8 cellular contexts compared by ENCODE assay signal in the genomic region with DNA sequence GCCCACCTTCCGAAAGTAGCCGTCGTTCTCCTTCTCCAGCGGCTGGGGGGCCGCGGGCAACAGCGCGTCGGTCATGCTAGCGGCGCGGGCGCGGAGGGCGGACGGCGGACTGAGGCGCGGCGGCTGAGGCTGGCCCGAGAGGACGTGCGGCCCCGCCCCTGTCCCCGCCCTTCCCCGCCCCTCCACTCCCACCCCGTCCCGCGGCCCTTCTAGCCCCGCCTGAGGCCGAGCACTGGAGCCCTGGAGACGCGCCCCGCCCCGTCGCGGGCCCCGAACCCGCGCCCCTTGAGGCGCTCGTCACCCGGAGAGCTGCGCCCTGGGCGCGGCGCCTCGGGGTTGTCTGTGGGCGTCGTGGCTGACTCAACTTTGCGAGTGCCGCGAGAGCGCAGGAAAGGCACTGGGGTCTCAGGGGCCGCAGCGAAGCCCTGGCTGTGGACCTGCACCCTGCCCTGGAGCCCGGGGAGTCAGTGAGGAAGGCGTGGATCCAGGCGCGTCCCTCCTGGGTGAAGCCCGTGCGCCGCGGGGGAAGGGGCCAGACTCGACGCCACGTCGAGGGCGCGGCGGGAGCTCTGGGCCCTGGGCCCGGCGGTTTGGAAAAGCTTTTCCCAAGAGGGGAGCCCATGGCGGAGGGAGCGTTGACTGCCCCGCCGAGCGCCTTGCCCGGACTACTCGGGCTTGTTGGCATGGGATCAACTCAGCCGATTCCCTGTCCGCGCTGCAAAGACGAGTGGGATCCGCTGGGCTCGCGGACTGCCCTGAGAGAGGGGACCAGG. TPM values are rescaled to one million over a fixed set of nuclear protein-coding genes. Genes with fewer than 3 reads are reported as not detected.
DNase-seq lines count a peak whose midpoint lies in the region; ATAC-seq and TF ChIP-seq lines count a peak whose summit lies in the region.

A gene (minus strand): TSS at position 111 of the 773 bp plus-strand sequence. CDS start 36 bp downstream, at position 75.

- no peaks in the 10 kb centered on the region for H3K9me3 ChIP-seq in iPS-15b (ENCODE audit: control insufficient read depth, insufficient read depth, low read length)

- peak within 1 kb of the TSS; percentile 60 to 72 (median 66) for H3K4me3 Mint-ChIP-seq in T-cell

- no peak for TF ChIP-seq CTCF in astrocyte of the cerebellum (IDR thresholded peaks at IDR 0.05; ENCODE audit: low read depth, low read length, missing control alignments)

- CTCF ChIA-PET in T-cell (lab: Charles Lee) = no interaction called here

- in situ Hi-C loops in astrocyte of the cerebellum (cut with HindIII; ENCODE audit: low sequenced_read_pairs) = no loop called here

- H3K27me3 ChIP-seq in iPS-15b (ENCODE audit: control insufficient read depth, insufficient read depth, low read length) = peaks cover 2% of the 10 kb centered on the region

- H3K36me3 Mint-ChIP-seq in T-cell = no peaks in the 10 kb centered on the region

- H3K9ac ChIP-seq in iPS-15b (ENCODE audit: low read depth, low read length) = peak within 1 kb of the TSS; percentile 54

- H3K4me1 Mint-ChIP-seq in T-cell = peaks cover 0 to 5% (median 5%) of the 10 kb centered on the region in 3 donors

- ATAC-seq in GM21576 (IDR thresholded peaks at IDR 0.05; ENCODE audit: unreplicated experiment) (peak; percentile 67), T-cell (replicated peaks in 1 of 4) (peak; percentile 73 to 87 (median 80)), GM18520 (IDR thresholded peaks at IDR 0.05; ENCODE audit: unreplicated experiment) (no peak)

- POLR2A ChIA-PET in T-cell (lab: Charles Lee) = no interaction called here

- H3K27ac Mint-ChIP-seq in T-cell = no peak within 1 kb of the TSS

- no peaks in the 10 kb centered on the region for H3K36me3 ChIP-seq in iPS-15b (ENCODE audit: control insufficient read depth, insufficient read depth, low read length)

- H3K27me3 Mint-ChIP-seq in T-cell = peaks cover 18 to 39% of the 10 kb centered on the region in 2 donors

- H3K4me3 ChIP-seq in astrocyte of the cerebellum (ENCODE audit: low read depth, low read length) (peak within 1 kb of the TSS; percentile 47), iPS-15b (ENCODE audit: low read depth, low read length) (peak within 1 kb of the TSS; percentile 83), skin epidermis (peak within 1 kb of the TSS; percentile 35 to 66 (median 45))

- H3K27ac ChIP-seq in skin epidermis = peak within 1 kb of the TSS in 5 of 21 experiments; percentile 26 to 76 (median 68)

- no peaks in the 10 kb centered on the region for H3K9me3 Mint-ChIP-seq in T-cell

- H3K4me1 ChIP-seq in iPS-15b (ENCODE audit: control insufficient read depth, insufficient read depth, low read length) = peaks cover 2% of the 10 kb centered on the region

- DNase-seq in DMS 273 (lab: John Stamatoyannopoulos, UW; ENCODE audit: unreplicated experiment) = peak; percentile 87
- DNase-seq in M059J (ENCODE audit: low read depth) = peak; percentile 66
- DNase-seq in T-cell = peak in 15 of 34 experiments; percentile 1 to 28 (median 10)
- no peak for DNase-seq in astrocyte of the cerebellum (ENCODE audit: low read depth)

RNA-seq across cellular contexts. Expression of the gene that starts here (rescaled TPM):
- 22.5 and 25.6 TPM in 2 replicates for total RNA-seq in M059J (2014; rRNA removed; shearing (Covaris generic))
- total RNA-seq in T-cell = under 1 TPM; 0.16 to 0.66 (median 0.33) TPM

Comparison
In these comparisons a context has a peak if more than half of its experiments do, and no peak if none do; other contexts are left out.
1. RNA of the gene that starts here (total RNA-seq): 22.5 to 25.6 TPM in M059J; 0.16 to 0.66 TPM in T-cell; every median in the first group is over 10 times any median in the second.
2. Peak in ATAC-seq in T-cell; RNA of the gene not detected or under 1 TPM.
3. Peak in every context shown above with its lines, with median percentiles within 50 percentile points of each other: H3K4me3 ChIP-seq.